Comparison of ENCODE assay signal across 23 cellular contexts in genomic region chr2:110731064-110731463, GRCh38. TPM values are rescaled to one million over a fixed set of nuclear protein-coding genes. Genes with fewer than 3 reads are reported as not detected.
DNase-seq lines count a peak whose midpoint lies in the region; ATAC-seq and TF ChIP-seq lines count a peak whose summit lies in the region.
"Had no signal": no experiment of that assay in that cellular context is flagged by ENCODE, and none has a peak within 500 bp of the region (broad histone marks: within the 10 kb centered on the region; RNA-seq: fewer than 3 reads in every experiment).

No MANE protein-coding gene starts in this region.

- intact Hi-C loops in left ventricle myocardium superior (cut with micrococcal nuclease), result no loop called here

- in situ Hi-C loops in GM23248 (cut with MboI), result no loop called here
- in situ Hi-C loops in GM13977 (cut with MboI; ENCODE audit: low pct_unique_long_range_greater_than_20kb, low sequenced_read_pairs, unreplicated experiment), result no loop called here

- TF ChIP-seq CTCF in GM23338 (conservative IDR thresholded peaks at IDR 0.05; ENCODE audit: low read depth in 2 of 2) (no peak), GM13977 (IDR thresholded peaks at IDR 0.05; ENCODE audit: extremely low read depth, insufficient read depth, missing control alignments) (no peak)

- H3K9ac ChIP-seq in BLaER1, result no peak overlapping the region
- no peak overlapping the region for H3K9ac ChIP-seq in iPS-15b (ENCODE audit: low read depth, low read length)
- H3K9ac ChIP-seq in GM23248, result no peak overlapping the region
- H3K9ac ChIP-seq: parathyroid adenoma had no signal

- H3K27ac Mint-ChIP-seq in GM23338 (no peak overlapping the region; the same call in 1 of the 2 replicates), T-cell (no peak overlapping the region)
- H3K27ac Mint-ChIP-seq: activated CD4-positive, alpha-beta memory T cell treated with anti-CD3 and anti-CD28 coated beads for 36 hours; activated naive CD8-positive, alpha-beta T cell; dendritic cell treated with granulocyte-macrophage colony-stimulating factor and Interleukin-4, amounts not matched to agents 40 ng/mL and 50 ng/mL, for 4 days had no signal

- peaks cover 55% of the 10 kb centered on the region for H3K27me3 ChIP-seq in BLaER1
- peaks cover 30% of the 10 kb centered on the region for H3K27me3 ChIP-seq in GM23338 (ENCODE audit: insufficient read depth)
- H3K27me3 ChIP-seq in iPS-15b (ENCODE audit: control insufficient read depth, insufficient read depth, low read length), result peaks cover 7% of the 10 kb centered on the region
- peaks cover 91% of the 10 kb centered on the region for H3K27me3 ChIP-seq in GM23248 (replicated peaks; ENCODE audit: insufficient read depth)

- CTCF ChIA-PET in T-cell (lab: Charles Lee), result no interaction called here

- WGBS in GM23248 (ENCODE audit: low coverage in 1 of 2, low lambda C conversion rate in 2 of 2, missing lambda C conversion rate in 2 of 2), 2 experiments, result 72 to 78% methylated on average over 5 of the region's 5 CpGs

- peak overlapping the region; percentile 72 for H3K4me2 ChIP-seq in BLaER1
- H3K4me2 ChIP-seq in GM23338, result peak overlapping the region; percentile 96
- H3K4me2 ChIP-seq in GM23248 (ENCODE audit: unreplicated experiment), result no peak overlapping the region

- H3K9me3 ChIP-seq in BLaER1, result peaks cover 19% of the 10 kb centered on the region
- H3K9me3 ChIP-seq in iPS-15b (ENCODE audit: control insufficient read depth, insufficient read depth, low read length), result no peaks in the 10 kb centered on the region
- no peaks in the 10 kb centered on the region for H3K9me3 ChIP-seq in GM23248 (ENCODE audit: low read depth)
- H3K9me3 ChIP-seq: left ventricle myocardium inferior had no signal

- H3K9me2 ChIP-seq in GM23338 (ENCODE audit: insufficient read depth), result peaks cover 8% of the 10 kb centered on the region; the same call in 1 of the 2 replicates
- no peaks in the 10 kb centered on the region for H3K9me2 ChIP-seq in GM23248 (ENCODE audit: insufficient read depth)

- H3K36me3 Mint-ChIP-seq in GM23338 (ENCODE audit: low read depth), result peaks cover 10% of the 10 kb centered on the region
- H3K36me3 Mint-ChIP-seq in T-cell, result no peaks in the 10 kb centered on the region
- H3K36me3 Mint-ChIP-seq: activated CD4-positive, alpha-beta memory T cell treated with anti-CD3 and anti-CD28 coated beads for 36 hours; activated naive CD8-positive, alpha-beta T cell had no signal

- no peak for ATAC-seq in GM23338
- no peak for ATAC-seq in T-cell (replicated peaks in 1 of 4)
- no peak for ATAC-seq in left ventricle myocardium superior
- ATAC-seq: activated T-cell treated with anti-CD3 and anti-CD28 coated beads, Interleukin-2, amount 50 U/mL, for 4 hours; sciatic nerve; stimulated activated naive CD8-positive, alpha-beta T cell treated with anti-CD3 and anti-CD28 coated beads, Interleukin-15, Interleukin-2, amounts not matched to agents 100 U/mL and 50 U/mL, for 24 hours had no signal

- H3K4me3 ChIP-seq in BLaER1 (no peak overlapping the region), GM23338 (peak overlapping the region; percentile 87; the same call in 1 of the 2 replicates), iPS-15b (ENCODE audit: low read depth, low read length) (peak overlapping the region; percentile 88), GM23248 (no peak overlapping the region)
- H3K4me3 ChIP-seq: left ventricle myocardium inferior had no signal

- POLR2A ChIA-PET in T-cell (lab: Charles Lee), result no interaction called here

- H3K79me2 ChIP-seq in GM23338 (replicated peaks; ENCODE audit: insufficient read depth) (peaks cover 22% of the 10 kb centered on the region), GM23248 (ENCODE audit: insufficient read depth) (no peaks in the 10 kb centered on the region)
- H3K79me2 ChIP-seq: parathyroid adenoma had no signal

- H3F3A ChIP-seq in GM23338 (replicated peaks; ENCODE audit: low read depth) (peaks cover 10% of the 10 kb centered on the region), GM23248 (ENCODE audit: insufficient read depth) (no peaks in the 10 kb centered on the region)

- H3K27ac ChIP-seq in BLaER1 (no peak overlapping the region), GM23338 (ENCODE audit: low read depth) (no peak overlapping the region), GM23248 (no peak overlapping the region)
- H3K27ac ChIP-seq: brain microvascular endothelial cell, epithelial cell of prostate, left ventricle myocardium inferior, parathyroid adenoma had no signal

- no peak for DNase-seq in GM23338 (ENCODE audit: low spot score)
- DNase-seq in T-cell, result no peak
- DNase-seq in left ventricle myocardium superior, result no peak
- DNase-seq in iPS-NIHi7 (ENCODE audit: extremely low spot score), result no peak
- DNase-seq in GM23248, result no peak
- no peak for DNase-seq in GM13977 (ENCODE audit: low spot score)
- DNase-seq: activated CD4-positive, alpha-beta memory T cell treated with anti-CD3 and anti-CD28 coated beads for 36 hours; activated T-cell treated with anti-CD3 and anti-CD28 coated beads, Interleukin-2, amount 50 U/mL, for 4 hours; brain microvascular endothelial cell; EL; Kasumi-1; left ventricle myocardium inferior; NCI-H1105 treated with DMSO at 0.1 percent for 48 hours; stimulated activated naive CD8-positive, alpha-beta T cell treated with anti-CD3 and anti-CD28 coated beads, Interleukin-15, Interleukin-2, amounts not matched to agents 100 U/mL and 50 U/mL, for 24 hours; trophoblast cell had no signal

- H4K20me1 ChIP-seq in BLaER1 (no peaks in the 10 kb centered on the region; the same call in 1 of the 2 replicates), GM23338 (replicated peaks; ENCODE audit: insufficient read depth) (peaks cover 7% of the 10 kb centered on the region; the same call in 1 of the 2 replicates), GM23248 (ENCODE audit: insufficient read depth) (no peaks in the 10 kb centered on the region)

- H3K9me3 Mint-ChIP-seq in GM23338 (peaks cover 13% of the 10 kb centered on the region), T-cell (no peaks in the 10 kb centered on the region)
- H3K9me3 Mint-ChIP-seq: activated CD4-positive, alpha-beta memory T cell treated with anti-CD3 and anti-CD28 coated beads for 36 hours; activated T-cell treated with anti-CD3 and anti-CD28 coated beads, Interleukin-2, amount 50 U/mL, for 4 hours; dendritic cell treated with granulocyte-macrophage colony-stimulating factor and Interleukin-4, amounts not matched to agents 40 ng/mL and 50 ng/mL, for 4 days had no signal

- H3K27me3 Mint-ChIP-seq in GM23338 (ENCODE audit: insufficient read depth, low read depth, poor library complexity) (peaks cover 32% of the 10 kb centered on the region), T-cell (peaks cover 54 to 55% of the 10 kb centered on the region in 2 donors)

- no peaks in the 10 kb centered on the region for H3K36me3 ChIP-seq in BLaER1
- no peaks in the 10 kb centered on the region; the same call in 1 of the 2 replicates for H3K36me3 ChIP-seq in GM23338 (ENCODE audit: insufficient read depth)
- H3K36me3 ChIP-seq in iPS-15b (ENCODE audit: control insufficient read depth, insufficient read depth, low read length), result no peaks in the 10 kb centered on the region
- H3K36me3 ChIP-seq in GM23248 (ENCODE audit: low read depth), result no peaks in the 10 kb centered on the region
- H3K36me3 ChIP-seq: brain microvascular endothelial cell, left ventricle myocardium inferior had no signal

- peak overlapping the region; percentile 77; the same call in 2 of the 3 replicates for H3K4me3 Mint-ChIP-seq in GM23338
- peak overlapping the region in 2 of 3 donors; percentile 1 to 79 for H3K4me3 Mint-ChIP-seq in T-cell
- H3K4me3 Mint-ChIP-seq: activated CD4-positive, alpha-beta memory T cell treated with anti-CD3 and anti-CD28 coated beads for 36 hours; dendritic cell treated with granulocyte-macrophage colony-stimulating factor and Interleukin-4, amounts not matched to agents 40 ng/mL and 50 ng/mL, for 4 days had no signal

- H3K4me1 ChIP-seq in BLaER1 (peaks cover 25% of the 10 kb centered on the region), GM23338 (ENCODE audit: insufficient read depth) (peaks cover 55% of the 10 kb centered on the region), iPS-15b (ENCODE audit: control insufficient read depth, insufficient read depth, low read length) (peaks cover 36% of the 10 kb centered on the region), GM23248 (ENCODE audit: insufficient read depth) (no peaks in the 10 kb centered on the region)
- H3K4me1 ChIP-seq: parathyroid adenoma had no signal

- H3K4me1 Mint-ChIP-seq in GM23338 (peaks cover 56% of the 10 kb centered on the region), T-cell (peaks cover 13 to 16% (median 16%) of the 10 kb centered on the region in 3 donors)

- H2AFZ ChIP-seq in GM23338 (no peak overlapping the region), GM23248 (no peak overlapping the region)
- H2AFZ ChIP-seq: parathyroid adenoma had no signal

RNA-seq across cellular contexts. Expression of gene ACOXL, which starts 1.3 kb away (rescaled TPM):
- total RNA-seq in GM23338 (2014; rRNA removed; shearing (Covaris generic)), result 14.7 and 15.7 TPM in 2 replicates
- polyA plus RNA-seq in GM23338 (2016; fragmentation: Nextera tagmentation; extraction: Ambion mirVana), result 8.2 and 9.0 TPM in 2 replicates
- total RNA-seq in T-cell, result under 1 TPM in 1 of 5 donors, not detected in 4; 0.10 TPM
- total RNA-seq in left ventricle myocardium superior, result 0.10 TPM
- not detected in 2 replicates for total RNA-seq in GM23248 (2014; rRNA removed; shearing (Covaris generic))
- not detected in 2 replicates for polyA plus RNA-seq in GM23248 (2016; fragmentation: Nextera tagmentation; extraction: Ambion mirVana)
- total RNA-seq: frontal cortex, left ventricle myocardium inferior, sciatic nerve had no signal

RNA-seq across cellular contexts. Expression of gene BUB1, which starts 53.2 kb away (rescaled TPM):
- 178 and 184 TPM in 2 replicates for total RNA-seq in GM23338 (2014; rRNA removed; shearing (Covaris generic))
- polyA plus RNA-seq in GM23338 (2016; fragmentation: Nextera tagmentation; extraction: Ambion mirVana), result 50.8 and 59.4 TPM in 2 replicates
- total RNA-seq in T-cell, result 1 to 10 TPM; 2.7 to 4.7 (median 3.1) TPM
- total RNA-seq in left ventricle myocardium superior, result 0.82 TPM
- total RNA-seq in GM23248 (2014; rRNA removed; shearing (Covaris generic)), result 16.3 and 21.3 TPM in 2 replicates
- 13.0 and 14.0 TPM in 2 replicates for polyA plus RNA-seq in GM23248 (2016; fragmentation: Nextera tagmentation; extraction: Ambion mirVana)

Comparison
In these comparisons a context has a peak if more than half of its experiments do, and no peak if none do; other contexts are left out.
1. H3K4me3 ChIP-seq: peak in GM23338 (single experiment) and iPS-15b (single experiment); none in BLaER1 (single experiment) and GM23248 (single experiment).
2. RNA of gene ACOXL, which starts 1.3 kb away (total RNA-seq): 14.7 to 15.7 TPM in GM23338; 0.10 TPM in left ventricle myocardium superior (single experiment), 0.10 TPM in T-cell and not detected in GM23248; every median in the first group is over 10 times any median in the second.